Comparison of ENCODE assay signal across 8 cellular contexts in genomic region chr4:108223313-108223712, GRCh38.
"Had no signal": no experiment of that assay in that cellular context is flagged by ENCODE, and none has a peak within 500 bp of the region (broad histone marks: within the 10 kb centered on the region; RNA-seq: fewer than 3 reads in every experiment).

No MANE protein-coding gene starts in this region.

- H3K36me3 Mint-ChIP-seq: IgD-negative memory B cell had no signal

- FAIRE-seq: HepG2, HTR-8/SVneo had no signal

- ATAC-seq: HepG2 had no signal

- DNase-seq: IMR-90, KBM-7, KG1 had no signal

- H3K27ac Mint-ChIP-seq: IgD-negative memory B cell had no signal

- H3K4me1 Mint-ChIP-seq: IgD-negative memory B cell had no signal

- H3K9ac ChIP-seq: KMS-11 had no signal

- H3K4me2 ChIP-seq: KMS-11 had no signal

- H3K27ac ChIP-seq: HL-60, KMS-11 had no signal

- H3K4me3 Mint-ChIP-seq: IgD-negative memory B cell had no signal
